ENCODE assay signal across 2 cellular contexts in genomic region chr20:33231237-33231636, GRCh38.
TF ChIP-seq lines count a peak whose summit lies in the region.

No MANE protein-coding gene starts in this region.

TF ChIP-seq in HepG2, 621 proteins besides CTCF, POLR2A, EP300 and RAD21:
- TF ChIP-seq, protein P1, sequence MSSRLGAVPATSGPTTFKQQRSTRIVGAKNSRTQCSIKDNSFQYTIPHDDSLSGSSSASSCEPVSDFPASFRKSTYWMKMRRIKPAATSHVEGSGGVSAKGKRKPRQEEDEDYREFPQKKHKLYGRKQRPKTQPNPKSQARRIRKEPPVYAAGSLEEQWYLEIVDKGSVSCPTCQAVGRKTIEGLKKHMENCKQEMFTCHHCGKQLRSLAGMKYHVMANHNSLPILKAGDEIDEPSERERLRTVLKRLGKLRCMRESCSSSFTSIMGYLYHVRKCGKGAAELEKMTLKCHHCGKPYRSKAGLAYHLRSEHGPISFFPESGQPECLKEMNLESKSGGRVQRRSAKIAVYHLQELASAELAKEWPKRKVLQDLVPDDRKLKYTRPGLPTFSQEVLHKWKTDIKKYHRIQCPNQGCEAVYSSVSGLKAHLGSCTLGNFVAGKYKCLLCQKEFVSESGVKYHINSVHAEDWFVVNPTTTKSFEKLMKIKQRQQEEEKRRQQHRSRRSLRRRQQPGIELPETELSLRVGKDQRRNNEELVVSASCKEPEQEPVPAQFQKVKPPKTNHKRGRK (CRISPR knock-in tag; IDR thresholded peaks at IDR 0.05), result peak; percentile 81; the same call in 1 of the 2 replicates
- TF ChIP-seq SNRNP70 (IDR thresholded peaks at IDR 0.05; ENCODE audit: low read depth, low read length), result no peak

TF ChIP-seq in WTC11, 78 proteins besides CTCF, POLR2A, EP300 and RAD21:
- TF ChIP-seq ZNF317 (CRISPR knock-in tag; IDR thresholded peaks at IDR 0.05; ENCODE audit: borderline replicate concordance, low read depth), result no peak
- TF ChIP-seq, protein P1 (CRISPR knock-in tag; IDR thresholded peaks at IDR 0.05; ENCODE audit: borderline replicate concordance), result peak; percentile 81; the same call in 1 of the 2 replicates
- TF ChIP-seq USF1 (CRISPR knock-in tag; IDR thresholded peaks at IDR 0.05), result no peak
- TF ChIP-seq NFE2L1 (CRISPR knock-in tag; IDR thresholded peaks at IDR 0.05), result no peak
